In genomic region chr22:39502789-39503464, GRCh38 we compare ENCODE assay signal across 8 cellular contexts. TPM values are rescaled to one million over a fixed set of nuclear protein-coding genes. Genes with fewer than 3 reads are reported as not detected.
DNase-seq lines count a peak whose midpoint lies in the region; ATAC-seq and TF ChIP-seq lines count a peak whose summit lies in the region.

No MANE protein-coding gene starts in this region.

- intact Hi-C loops in activated T-helper 1 cell treated with anti-CD3 and anti-CD28 coated beads, Interleukin-12 subunit alpha, Interleukin-12 subunit beta, Interleukin-2, Interleukin-4 antibody, amounts not matched to agents 30 ng/mL and 10 ng/mL and 1 ng/mL, durations not matched to agents 14 hours and 24 hours and 36 hours (cut with micrococcal nuclease), result loop anchor here (1.0 kb wide), 2 partner anchors 17 to 29 kb away; partner anchors contain the start of genes ATF4 and RPS19BP1

- no peak for ATAC-seq in omental fat pad (ENCODE audit: low FRiP score)

- peak overlapping the region; percentile 40 for H3K27ac ChIP-seq in temporal lobe (ENCODE audit: low read depth, low read length)

- H3K36me3 Mint-ChIP-seq in activated naive CD4-positive, alpha-beta T cell treated with anti-CD3 and anti-CD28 coated beads, Interleukin-2, amount 50 U/mL, for 24 hours, result peaks cover 16% of the 10 kb centered on the region
- H3K36me3 Mint-ChIP-seq in activated T-helper 1 cell treated with anti-CD3 and anti-CD28 coated beads, Interleukin-12 subunit alpha, Interleukin-12 subunit beta, Interleukin-2, Interleukin-4 antibody, amounts not matched to agents 30 ng/mL and 10 ng/mL and 1 ng/mL, durations not matched to agents 14 hours and 24 hours and 36 hours (ENCODE audit: low read depth), result peaks cover 30% of the 10 kb centered on the region

- H3K4me1 Mint-ChIP-seq in activated naive CD4-positive, alpha-beta T cell treated with anti-CD3 and anti-CD28 coated beads, Interleukin-2, amount 50 U/mL, for 24 hours, result peaks cover 41% of the 10 kb centered on the region
- H3K4me1 Mint-ChIP-seq in activated T-helper 1 cell treated with anti-CD3 and anti-CD28 coated beads, Interleukin-12 subunit alpha, Interleukin-12 subunit beta, Interleukin-2, Interleukin-4 antibody, amounts not matched to agents 30 ng/mL and 10 ng/mL and 1 ng/mL, durations not matched to agents 14 hours and 24 hours and 36 hours (ENCODE audit: low read depth), result peaks cover 34% of the 10 kb centered on the region

- TF ChIP-seq CTCF in omental fat pad (IDR thresholded peaks at IDR 0.05), result no peak

- peak overlapping the region; percentile 97 for H3K4me3 Mint-ChIP-seq in activated naive CD4-positive, alpha-beta T cell treated with anti-CD3 and anti-CD28 coated beads, Interleukin-2, amount 50 U/mL, for 24 hours
- peak overlapping the region; percentile 99 for H3K4me3 Mint-ChIP-seq in activated T-helper 1 cell treated with anti-CD3 and anti-CD28 coated beads, Interleukin-12 subunit alpha, Interleukin-12 subunit beta, Interleukin-2, Interleukin-4 antibody, amounts not matched to agents 30 ng/mL and 10 ng/mL and 1 ng/mL, durations not matched to agents 14 hours and 24 hours and 36 hours

- H3K27ac Mint-ChIP-seq in activated naive CD4-positive, alpha-beta T cell treated with anti-CD3 and anti-CD28 coated beads, Interleukin-2, amount 50 U/mL, for 24 hours, result peak overlapping the region; percentile 74
- H3K27ac Mint-ChIP-seq in activated T-helper 1 cell treated with anti-CD3 and anti-CD28 coated beads, Interleukin-12 subunit alpha, Interleukin-12 subunit beta, Interleukin-2, Interleukin-4 antibody, amounts not matched to agents 30 ng/mL and 10 ng/mL and 1 ng/mL, durations not matched to agents 14 hours and 24 hours and 36 hours, result peak overlapping the region; percentile 63

- no peaks in the 10 kb centered on the region for H3K27me3 Mint-ChIP-seq in activated naive CD4-positive, alpha-beta T cell treated with anti-CD3 and anti-CD28 coated beads, Interleukin-2, amount 50 U/mL, for 24 hours
- peaks cover 5% of the 10 kb centered on the region for H3K27me3 Mint-ChIP-seq in activated T-helper 1 cell treated with anti-CD3 and anti-CD28 coated beads, Interleukin-12 subunit alpha, Interleukin-12 subunit beta, Interleukin-2, Interleukin-4 antibody, amounts not matched to agents 30 ng/mL and 10 ng/mL and 1 ng/mL, durations not matched to agents 14 hours and 24 hours and 36 hours (ENCODE audit: insufficient read depth)

- H3K9me3 Mint-ChIP-seq in activated naive CD4-positive, alpha-beta T cell treated with anti-CD3 and anti-CD28 coated beads, Interleukin-2, amount 50 U/mL, for 24 hours, result no peaks in the 10 kb centered on the region
- H3K9me3 Mint-ChIP-seq in activated T-helper 1 cell treated with anti-CD3 and anti-CD28 coated beads, Interleukin-12 subunit alpha, Interleukin-12 subunit beta, Interleukin-2, Interleukin-4 antibody, amounts not matched to agents 30 ng/mL and 10 ng/mL and 1 ng/mL, durations not matched to agents 14 hours and 24 hours and 36 hours, result no peaks in the 10 kb centered on the region

- DNase-seq in activated naive CD4-positive, alpha-beta T cell treated with Interleukin-2 at 50 U/mL for 16 hours, result no peak
- no peak for DNase-seq in activated T-helper 1 cell treated with anti-CD3 and anti-CD28 coated beads, Interleukin-12 subunit alpha, Interleukin-12 subunit beta, Interleukin-2, Interleukin-4 antibody, amounts not matched to agents 30 ng/mL and 10 ng/mL and 1 ng/mL, durations not matched to agents 14 hours and 24 hours and 36 hours (ENCODE audit: low spot score)
- DNase-seq in iPS-NIHi11 (ENCODE audit: low spot score) (peak; percentile 21), omental fat pad (ENCODE audit: low spot score) (no peak), globus pallidus (ENCODE audit: low spot score) (no peak), DMS53 treated with DMSO at 0.1 percent for 48 hours (lab: John Stamatoyannopoulos, UW; ENCODE audit: unreplicated experiment) (no peak)

RNA-seq across cellular contexts. Expression of gene MIEF1, which starts 0.8 kb away (rescaled TPM):
- 59.4 and 60.2 TPM in 2 replicates for total RNA-seq in activated T-helper 1 cell treated with anti-CD3 and anti-CD28 coated beads, Interleukin-12 subunit alpha, Interleukin-12 subunit beta, Interleukin-2, Interleukin-4 antibody, amounts not matched to agents 30 ng/mL and 10 ng/mL and 1 ng/mL, durations not matched to agents 14 hours and 24 hours and 36 hours
- total RNA-seq in temporal lobe, result 17.5 TPM
- 10 to 100 TPM; 23.6 to 46.0 (median 32.4) TPM for total RNA-seq in omental fat pad

RNA-seq across cellular contexts. Expression of gene ATF4, which starts 17.4 kb away (rescaled TPM):
- total RNA-seq in activated T-helper 1 cell treated with anti-CD3 and anti-CD28 coated beads, Interleukin-12 subunit alpha, Interleukin-12 subunit beta, Interleukin-2, Interleukin-4 antibody, amounts not matched to agents 30 ng/mL and 10 ng/mL and 1 ng/mL, durations not matched to agents 14 hours and 24 hours and 36 hours, result 387 and 390 TPM in 2 replicates
- total RNA-seq in temporal lobe, result 72.0 TPM
- 100 to 1,000 TPM; 258 to 714 (median 610) TPM for total RNA-seq in omental fat pad

RNA-seq across cellular contexts. Expression of gene RPS19BP1, which starts 29.6 kb away (rescaled TPM):
- total RNA-seq in activated T-helper 1 cell treated with anti-CD3 and anti-CD28 coated beads, Interleukin-12 subunit alpha, Interleukin-12 subunit beta, Interleukin-2, Interleukin-4 antibody, amounts not matched to agents 30 ng/mL and 10 ng/mL and 1 ng/mL, durations not matched to agents 14 hours and 24 hours and 36 hours, result 98.7 and 101 TPM in 2 replicates
- 31.7 TPM for total RNA-seq in temporal lobe
- total RNA-seq in omental fat pad, result 100 to 1,000 TPM; 103 to 157 (median 133) TPM

RNA-seq across cellular contexts. Expression of gene MGAT3, which starts 46.1 kb away (rescaled TPM):
- 1.2 TPM in 2 replicates for total RNA-seq in activated T-helper 1 cell treated with anti-CD3 and anti-CD28 coated beads, Interleukin-12 subunit alpha, Interleukin-12 subunit beta, Interleukin-2, Interleukin-4 antibody, amounts not matched to agents 30 ng/mL and 10 ng/mL and 1 ng/mL, durations not matched to agents 14 hours and 24 hours and 36 hours
- total RNA-seq in temporal lobe (25.6 TPM), omental fat pad (10 to 100 TPM in 2 of 4 donors, 1 to 10 TPM in 2; 4.1 to 23.5 (median 9.9) TPM)
